Comparison of ENCODE assay signal across 34 cellular contexts in the genomic region with DNA sequence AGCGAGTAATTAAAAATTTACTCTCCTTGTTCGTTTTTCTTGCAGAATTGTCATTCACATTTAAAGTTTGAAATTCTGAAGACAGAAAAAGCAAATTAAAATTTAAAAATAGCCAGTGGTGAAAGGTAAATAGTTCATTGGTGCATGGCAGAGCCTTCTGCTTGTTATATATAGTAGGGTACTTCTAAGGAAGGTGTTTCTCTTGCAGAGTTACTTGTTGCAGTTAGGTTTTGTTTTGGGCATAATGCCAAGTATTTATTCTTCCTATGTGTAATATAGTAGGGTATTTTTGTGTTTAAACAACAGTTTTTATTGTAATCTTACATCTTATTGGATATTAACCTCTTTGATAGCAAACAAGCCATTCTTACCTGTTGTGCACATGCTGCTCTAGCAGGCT.
"Had no signal": no experiment of that assay in that cellular context is flagged by ENCODE, and none has a peak within 500 bp of the region (broad histone marks: within the 10 kb centered on the region; RNA-seq: fewer than 3 reads in every experiment).

No MANE protein-coding gene starts in this region.

- H3K9me3 ChIP-seq: adrenal gland, body of pancreas, colonic mucosa, esophagus squamous epithelium, gastroesophageal sphincter had no signal

- H3K27ac Mint-ChIP-seq: activated CD4-positive, alpha-beta memory T cell treated with anti-CD3 and anti-CD28 coated beads for 36 hours; activated CD4-positive, alpha-beta T cell treated with anti-CD3 and anti-CD28 coated beads for 36 hours; activated CD4-positive, alpha-beta T cell treated with anti-CD3 and anti-CD28 coated beads, Interleukin-2, amount 10 ng/mL, durations not matched to agents 24 days and 14 days; activated CD8-positive, alpha-beta memory T cell treated with anti-CD3 and anti-CD28 coated beads, Interleukin-2, amount 10 ng/mL, durations not matched to agents 7 days and 5 days; activated CD8-positive, alpha-beta T cell treated with anti-CD3 and anti-CD28 coated beads, Interleukin-2, amount 10 ng/mL, durations not matched to agents 7 days and 5 days; activated naive CD4-positive, alpha-beta T cell treated with anti-CD3 and anti-CD28 coated beads for 36 hours; activated naive CD4-positive, alpha-beta T cell treated with anti-CD3 and anti-CD28 coated beads, Interleukin-2, amount 50 U/mL, for 24 hours; activated naive CD8-positive, alpha-beta T cell treated with anti-CD3 and anti-CD28 coated beads for 36 hours; activated naive CD8-positive, alpha-beta T cell treated with anti-CD3 and anti-CD28 coated beads, Interleukin-2, amount 50 U/mL, for 24 hours; activated T-helper 1 cell treated with anti-CD3 and anti-CD28 coated beads, Interleukin-12 subunit alpha, Interleukin-12 subunit beta, Interleukin-2, Interleukin-4 antibody, amounts not matched to agents 30 ng/mL and 10 ng/mL and 1 ng/mL, durations not matched to agents 14 hours and 24 hours and 36 hours; activated T-helper 2 cell treated with anti-CD3 and anti-CD28 coated beads, Interferon-gamma antibody, Interleukin-2, Interleukin-4, amounts not matched to agents 10 μg/mL and 5 μg/mL and 100 μg/mL, durations not matched to agents 14 hours and 24 hours and 36 hours; T-helper 17 cell; T-helper 2 cell treated with Interferon-gamma antibody and Interleukin-4, amounts not matched to agents 5 μg/mL and 100 μg/mL, for 36 hours had no signal

- H3K9me3 Mint-ChIP-seq: activated CD4-positive, alpha-beta T cell treated with anti-CD3 and anti-CD28 coated beads, Interleukin-2, amount 10 ng/mL, durations not matched to agents 24 days and 14 days; activated naive CD4-positive, alpha-beta T cell treated with anti-CD3 and anti-CD28 coated beads for 36 hours; activated naive CD4-positive, alpha-beta T cell treated with anti-CD3 and anti-CD28 coated beads, Interleukin-2, amount 50 U/mL, for 24 hours; activated T-helper 1 cell treated with anti-CD3 and anti-CD28 coated beads, Interleukin-12 subunit alpha, Interleukin-12 subunit beta, Interleukin-2, Interleukin-4 antibody, amounts not matched to agents 30 ng/mL and 10 ng/mL and 1 ng/mL, durations not matched to agents 14 hours and 24 hours and 36 hours; activated T-helper 2 cell treated with anti-CD3 and anti-CD28 coated beads, Interferon-gamma antibody, Interleukin-2, Interleukin-4, amounts not matched to agents 10 μg/mL and 5 μg/mL and 100 μg/mL, durations not matched to agents 14 hours and 24 hours and 36 hours had no signal

- H3K4me1 Mint-ChIP-seq: activated CD8-positive, alpha-beta memory T cell treated with anti-CD3 and anti-CD28 coated beads, Interleukin-2, amount 10 ng/mL, durations not matched to agents 7 days and 5 days had no signal

- H3K27me3 ChIP-seq: adrenal gland, body of pancreas, colonic mucosa, esophagus squamous epithelium, gastroesophageal sphincter had no signal

- H3K27ac ChIP-seq: adrenal gland, body of pancreas, colonic mucosa, epithelial cell of prostate, esophagus squamous epithelium, gastroesophageal sphincter had no signal

- H3K36me3 ChIP-seq: adrenal gland, colonic mucosa, esophagus squamous epithelium, gastroesophageal sphincter had no signal

- FAIRE-seq: endometrium, endothelial cell of umbilical vein had no signal

- H3K4me3 Mint-ChIP-seq: activated CD4-positive, alpha-beta memory T cell treated with anti-CD3 and anti-CD28 coated beads for 36 hours; activated CD4-positive, alpha-beta T cell treated with anti-CD3 and anti-CD28 coated beads for 36 hours; activated CD4-positive, alpha-beta T cell treated with anti-CD3 and anti-CD28 coated beads, Interleukin-2, amount 10 ng/mL, durations not matched to agents 24 days and 14 days; activated CD8-positive, alpha-beta memory T cell treated with anti-CD3 and anti-CD28 coated beads, Interleukin-2, amount 10 ng/mL, durations not matched to agents 7 days and 5 days; activated CD8-positive, alpha-beta T cell treated with anti-CD3 and anti-CD28 coated beads, Interleukin-2, amount 10 ng/mL, durations not matched to agents 7 days and 5 days; activated naive CD4-positive, alpha-beta T cell treated with anti-CD3 and anti-CD28 coated beads for 36 hours; activated naive CD4-positive, alpha-beta T cell treated with anti-CD3 and anti-CD28 coated beads, Interleukin-2, amount 50 U/mL, for 24 hours; activated naive CD8-positive, alpha-beta T cell treated with anti-CD3 and anti-CD28 coated beads for 36 hours; activated naive CD8-positive, alpha-beta T cell treated with anti-CD3 and anti-CD28 coated beads, Interleukin-2, amount 50 U/mL, for 24 hours; activated T-helper 1 cell treated with anti-CD3 and anti-CD28 coated beads, Interleukin-12 subunit alpha, Interleukin-12 subunit beta, Interleukin-2, Interleukin-4 antibody, amounts not matched to agents 30 ng/mL and 10 ng/mL and 1 ng/mL, durations not matched to agents 14 hours and 24 hours and 36 hours; T-helper 17 cell; T-helper 2 cell treated with Interferon-gamma antibody and Interleukin-4, amounts not matched to agents 5 μg/mL and 100 μg/mL, for 36 hours had no signal

- H3K4me3 ChIP-seq: adrenal gland, body of pancreas, colonic mucosa, esophagus squamous epithelium, gastroesophageal sphincter had no signal

- DNase-seq: activated CD4-positive, alpha-beta memory T cell treated with anti-CD3 and anti-CD28 coated beads for 36 hours; activated CD4-positive, alpha-beta T cell treated with anti-CD3 and anti-CD28 coated beads for 36 hours; activated CD4-positive, alpha-beta T cell treated with anti-CD3 and anti-CD28 coated beads, Interleukin-2, amount 10 ng/mL, durations not matched to agents 24 days and 14 days; activated CD4-positive, CD25-positive, alpha-beta regulatory T cell; activated CD4-positive, CD25-positive, alpha-beta regulatory T cell treated with anti-CD3 and anti-CD28 coated beads, Interleukin-2, amount 50 U/mL, for 72 hours; activated CD8-positive, alpha-beta memory T cell treated with anti-CD3 and anti-CD28 coated beads, Interleukin-2, amount 10 ng/mL, durations not matched to agents 7 days and 5 days; activated CD8-positive, alpha-beta memory T cell treated with anti-CD3 and anti-CD28 coated beads, Interleukin-2, amount 50 U/mL, for 4 hours; activated CD8-positive, alpha-beta T cell treated with anti-CD3 and anti-CD28 coated beads, Interleukin-2, amount 10 ng/mL, durations not matched to agents 7 days and 5 days; activated effector memory CD4-positive, alpha-beta T cell treated with anti-CD3 and anti-CD28 coated beads, Interleukin-2, amount 50 U/mL, for 16 hours; activated naive CD4-positive, alpha-beta T cell treated with anti-CD3 and anti-CD28 coated beads for 36 hours; activated naive CD8-positive, alpha-beta T cell treated with anti-CD3 and anti-CD28 coated beads for 36 hours; activated naive CD8-positive, alpha-beta T cell treated with anti-CD3 and anti-CD28 coated beads, Interleukin-2, amount 50 U/mL, for 24 hours; activated T-cell treated with anti-CD3 and anti-CD28 coated beads, Interleukin-2, amount 50 U/mL, for 1 hour; activated T-cell treated with anti-CD3 and anti-CD28 coated beads, Interleukin-2, amount 50 U/mL, for 48 hours; adrenal gland; amygdala; aorta; body of pancreas; caudate nucleus; colonic mucosa; effector CD8-positive, alpha-beta T cell; esophagus squamous epithelium; foreskin melanocyte; T-helper 1 cell; T-helper 17 cell; T1000 had no signal

- H3K27me3 Mint-ChIP-seq: activated CD4-positive, alpha-beta memory T cell treated with anti-CD3 and anti-CD28 coated beads for 36 hours; activated CD4-positive, alpha-beta T cell treated with anti-CD3 and anti-CD28 coated beads for 36 hours; activated CD4-positive, alpha-beta T cell treated with anti-CD3 and anti-CD28 coated beads, Interleukin-2, amount 10 ng/mL, durations not matched to agents 24 days and 14 days; activated CD8-positive, alpha-beta memory T cell treated with anti-CD3 and anti-CD28 coated beads, Interleukin-2, amount 10 ng/mL, durations not matched to agents 7 days and 5 days; activated naive CD4-positive, alpha-beta T cell treated with anti-CD3 and anti-CD28 coated beads, Interleukin-2, amount 50 U/mL, for 24 hours; activated naive CD8-positive, alpha-beta T cell treated with anti-CD3 and anti-CD28 coated beads for 36 hours; activated naive CD8-positive, alpha-beta T cell treated with anti-CD3 and anti-CD28 coated beads, Interleukin-2, amount 50 U/mL, for 24 hours; T-helper 17 cell had no signal

- ATAC-seq: activated CD4-positive, alpha-beta T cell treated with anti-CD3 and anti-CD28 coated beads for 36 hours; activated CD8-positive, alpha-beta memory T cell treated with anti-CD3 and anti-CD28 coated beads, Interleukin-2, amount 10 ng/mL, durations not matched to agents 7 days and 5 days; activated CD8-positive, alpha-beta T cell treated with anti-CD3 and anti-CD28 coated beads, Interleukin-2, amount 10 ng/mL, durations not matched to agents 7 days and 5 days; activated naive CD8-positive, alpha-beta T cell treated with anti-CD3 and anti-CD28 coated beads, Interleukin-2, amount 50 U/mL, for 24 hours; body of pancreas; gastroesophageal sphincter; T-helper 17 cell had no signal

- H3K4me1 ChIP-seq: colonic mucosa, esophagus squamous epithelium had no signal
